In genomic region chr2:113225505-113226259, GRCh38 we compare ENCODE assay signal across 10 cellular contexts. TPM values are rescaled to one million over a fixed set of nuclear protein-coding genes. Genes with fewer than 3 reads are reported as not detected.
DNase-seq lines count a peak whose midpoint lies in the region; ATAC-seq and TF ChIP-seq lines count a peak whose summit lies in the region.
"Had no signal": no experiment of that assay in that cellular context is flagged by ENCODE, and none has a peak within 500 bp of the region (broad histone marks: within the 10 kb centered on the region; RNA-seq: fewer than 3 reads in every experiment).

No MANE protein-coding gene starts in this region.

- H3K79me2 ChIP-seq in neural cell (replicated peaks; ENCODE audit: insufficient read depth, low read length): no peaks in the 10 kb centered on the region

- no peak for TF ChIP-seq RAD21 in neural cell (conservative IDR thresholded peaks at IDR 0.05)

- TF ChIP-seq CTCF in neural cell (IDR thresholded peaks at IDR 0.05; ENCODE audit: poor library complexity, severe bottlenecking): no peak

- no peaks in the 10 kb centered on the region for H3K9me3 ChIP-seq in neural cell (ENCODE audit: low read length)

- H3K4me1 Mint-ChIP-seq in activated CD4-positive, alpha-beta T cell treated with anti-CD3 and anti-CD28 coated beads for 36 hours: peaks cover 4% of the 10 kb centered on the region

- POLR2A ChIA-PET in activated CD4-positive, alpha-beta T cell treated with anti-CD3 and anti-CD28 coated beads for 36 hours (lab: Charles Lee): no interaction called here

- no peak overlapping the region for H3K27ac Mint-ChIP-seq in activated CD4-positive, alpha-beta T cell treated with anti-CD3 and anti-CD28 coated beads for 36 hours
- H3K27ac Mint-ChIP-seq: immature natural killer cell had no signal

- H3K36me3 ChIP-seq in H7 (replicated peaks; ENCODE audit: control insufficient read depth, insufficient read depth, low read length) (no peaks in the 10 kb centered on the region), neural cell (ENCODE audit: insufficient read depth, low read length) (no peaks in the 10 kb centered on the region)

- no peaks in the 10 kb centered on the region for H3K9me3 Mint-ChIP-seq in activated CD4-positive, alpha-beta T cell treated with anti-CD3 and anti-CD28 coated beads for 36 hours (ENCODE audit: low read depth)
- H3K9me3 Mint-ChIP-seq: immature natural killer cell had no signal

- H3K4me3 ChIP-seq in H7 (ENCODE audit: insufficient read depth, low read depth, low read length): no peak overlapping the region
- peak overlapping the region; percentile 26 for H3K4me3 ChIP-seq in neural cell (ENCODE audit: low read length)

- no peaks in the 10 kb centered on the region for H4K20me1 ChIP-seq in neural cell (ENCODE audit: insufficient read depth)

- CTCF ChIA-PET in activated CD4-positive, alpha-beta T cell treated with anti-CD3 and anti-CD28 coated beads for 36 hours (lab: Charles Lee): interaction anchor here (2.0 kb wide), 1 partner anchor 22 kb away, joined by 5 read pairs; no protein-coding TSS in a partner anchor

- H3K27me3 Mint-ChIP-seq in activated CD4-positive, alpha-beta T cell treated with anti-CD3 and anti-CD28 coated beads for 36 hours: peaks cover 2% of the 10 kb centered on the region

- H3K27me3 ChIP-seq in H7 (ENCODE audit: control insufficient read depth, insufficient read depth, low read length) (no peaks in the 10 kb centered on the region), neural cell (ENCODE audit: insufficient read depth, low read depth, low read length) (no peaks in the 10 kb centered on the region)

- no peak for TF ChIP-seq EP300 in neural cell (conservative IDR thresholded peaks at IDR 0.05; ENCODE audit: poor library complexity, severe bottlenecking)

- H3K9me2 ChIP-seq in neural cell (ENCODE audit: insufficient read depth, low read length): no peaks in the 10 kb centered on the region

- H3F3A ChIP-seq in neural cell (ENCODE audit: insufficient read depth, low read length, poor library complexity, severe bottlenecking): no peaks in the 10 kb centered on the region

- no peak overlapping the region for H3K9ac ChIP-seq in neural cell (ENCODE audit: low read length)

- no peak overlapping the region for H3K4me2 ChIP-seq in neural cell (ENCODE audit: low read length)

- intact Hi-C loops in activated CD4-positive, alpha-beta T cell treated with anti-CD3 and anti-CD28 coated beads for 36 hours (cut with DNase I, micrococcal nuclease): no loop called here

- peaks cover 2% of the 10 kb centered on the region for H3K36me3 Mint-ChIP-seq in activated CD4-positive, alpha-beta T cell treated with anti-CD3 and anti-CD28 coated beads for 36 hours (ENCODE audit: low read depth)
- H3K36me3 Mint-ChIP-seq: immature natural killer cell had no signal

- H2AFZ ChIP-seq in neural cell (ENCODE audit: low read depth, low read length): no peak overlapping the region

- H3K4me3 Mint-ChIP-seq in activated CD4-positive, alpha-beta T cell treated with anti-CD3 and anti-CD28 coated beads for 36 hours: no peak overlapping the region
- H3K4me3 Mint-ChIP-seq: immature natural killer cell had no signal

- ATAC-seq in activated CD4-positive, alpha-beta T cell treated with anti-CD3 and anti-CD28 coated beads for 36 hours: no peak
- ATAC-seq in HG02759 (IDR thresholded peaks at IDR 0.05; ENCODE audit: unreplicated experiment): no peak

- peak overlapping the region; percentile 45 for H3K27ac ChIP-seq in neural cell (ENCODE audit: low read length)
- H3K27ac ChIP-seq: RWPE1 had no signal

- DNase-seq in H7: peak; percentile 75
- DNase-seq in NCI-H345 (lab: John Stamatoyannopoulos, UW): peak; percentile 84
- peak; percentile 38 for DNase-seq in dedifferentiated amniotic fluid mesenchymal stem cell (ENCODE audit: extremely low spot score)
- no peak for DNase-seq in activated naive CD4-positive, alpha-beta T cell treated with Interleukin-2 at 50 U/mL for 16 hours
- DNase-seq in activated CD4-positive, alpha-beta T cell treated with anti-CD3 and anti-CD28 coated beads for 36 hours: no peak
- no peak for DNase-seq in stimulated activated naive CD4-positive, alpha-beta T cell (lab: John Stamatoyannopoulos, UW)
- DNase-seq: immature natural killer cell had no signal

TF ChIP-seq in neural cell, 6 proteins besides CTCF, POLR2A, EP300 and RAD21:
- no peak for TF ChIP-seq EZH2 (IDR thresholded peaks at IDR 0.05; ENCODE audit: borderline replicate concordance, insufficient read depth, low read length, poor library complexity, severe bottlenecking)

RNA-seq across cellular contexts. Expression of gene PSD4, which starts 51.9 kb away (rescaled TPM):
- total RNA-seq in H7 (2014; rRNA removed; shearing (Covaris generic)): 1.5 and 1.9 TPM in 2 replicates
- polyA plus RNA-seq in neural cell: 0.30 and 0.67 TPM in 2 replicates
- 0.81 and 0.97 TPM in 2 replicates for polyA minus RNA-seq in neural cell
- 100 to 1,000 TPM; 232 to 274 TPM for total RNA-seq in activated CD4-positive, alpha-beta T cell treated with anti-CD3 and anti-CD28 coated beads for 36 hours

RNA-seq across cellular contexts. Expression of gene PAX8, which starts 53.0 kb away (rescaled TPM):
- not detected in 2 replicates for total RNA-seq in H7 (2014; rRNA removed; shearing (Covaris generic))
- not detected in 2 replicates for polyA plus RNA-seq in neural cell
- not detected in 2 replicates for polyA minus RNA-seq in neural cell
- 1 to 10 TPM; 1.4 to 2.1 TPM for total RNA-seq in activated CD4-positive, alpha-beta T cell treated with anti-CD3 and anti-CD28 coated beads for 36 hours

Comparison
In these comparisons a context has a peak if more than half of its experiments do, and no peak if none do; other contexts are left out.
1. DNase-seq: peak in H7 (single experiment), NCI-H345 (single experiment) and dedifferentiated amniotic fluid mesenchymal stem cell (single experiment); none in activated naive CD4-positive, alpha-beta T cell treated with Interleukin-2 at 50 U/mL for 16 hours (single experiment), activated CD4-positive, alpha-beta T cell treated with anti-CD3 and anti-CD28 coated beads for 36 hours (single experiment) and stimulated activated naive CD4-positive, alpha-beta T cell (0 of 6).
2. RNA of gene PSD4, which starts 51.9 kb away (total RNA-seq): 232 to 274 TPM in activated CD4-positive, alpha-beta T cell treated with anti-CD3 and anti-CD28 coated beads for 36 hours; 1.5 to 1.9 TPM in H7; every median in the first group is over 10 times any median in the second.